ENCODE assay signal across 1 cellular context in the genomic region with DNA sequence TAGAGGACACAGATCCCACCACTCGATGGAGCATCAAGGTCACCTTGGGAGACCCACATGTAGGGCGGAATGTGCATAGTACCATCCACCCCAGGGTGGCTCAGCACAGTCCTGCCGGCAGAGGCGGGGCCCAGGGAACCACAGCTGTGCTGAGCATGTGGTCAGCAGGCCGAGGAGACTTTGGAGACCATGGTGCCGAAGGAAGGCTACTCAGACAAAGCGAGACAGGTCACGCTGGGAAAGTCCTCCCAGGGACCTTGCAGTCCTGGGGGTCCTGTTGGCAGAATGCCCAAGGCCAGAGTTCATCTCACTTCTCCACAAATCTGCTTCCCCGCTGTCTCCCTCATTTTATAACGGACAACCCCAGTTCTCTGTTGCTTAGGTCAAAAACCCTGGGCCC.
TF ChIP-seq lines count a peak whose summit lies in the region.

No MANE protein-coding gene starts in this region.

TF ChIP-seq in HepG2, 621 proteins besides CTCF, POLR2A, EP300 and RAD21 (continued from another document):
- TF ChIP-seq REXO4 (CRISPR knock-in tag; IDR thresholded peaks at IDR 0.05; ENCODE audit: borderline replicate concordance) (no peak), ZNF792 (CRISPR knock-in tag; IDR thresholded peaks at IDR 0.05) (no peak), CREB1 (IDR thresholded peaks at IDR 0.05) (no peak), CREB1 (CRISPR knock-in tag; IDR thresholded peaks at IDR 0.05) (no peak), ZNF30 (CRISPR knock-in tag; IDR thresholded peaks at IDR 0.05) (no peak), HMG20B (CRISPR knock-in tag; conservative IDR thresholded peaks at IDR 0.05) (no peak), ZNF569 (CRISPR knock-in tag; IDR thresholded peaks at IDR 0.05; ENCODE audit: borderline replicate concordance) (no peak), ZFP36L1 (CRISPR knock-in tag; IDR thresholded peaks at IDR 0.05) (no peak), NR2F6 (IDR thresholded peaks at IDR 0.05) (no peak), NR2F6 (CRISPR knock-in tag; IDR thresholded peaks at IDR 0.05) (no peak), PCBP2 (optimal IDR thresholded peaks at IDR 0.05; ENCODE audit: low read depth, low read length, poor library complexity, severe bottlenecking) (no peak), KDM5A (IDR thresholded peaks at IDR 0.05; ENCODE audit: borderline replicate concordance, low read length) (no peak), ZNF317 (CRISPR knock-in tag; IDR thresholded peaks at IDR 0.05) (no peak), RBAK (CRISPR knock-in tag; IDR thresholded peaks at IDR 0.05) (no peak), ZNF432 (CRISPR knock-in tag; IDR thresholded peaks at IDR 0.05; ENCODE audit: borderline replicate concordance) (no peak), HOXA7 (CRISPR knock-in tag; IDR thresholded peaks at IDR 0.05) (no peak)
- TF ChIP-seq, protein P1, sequence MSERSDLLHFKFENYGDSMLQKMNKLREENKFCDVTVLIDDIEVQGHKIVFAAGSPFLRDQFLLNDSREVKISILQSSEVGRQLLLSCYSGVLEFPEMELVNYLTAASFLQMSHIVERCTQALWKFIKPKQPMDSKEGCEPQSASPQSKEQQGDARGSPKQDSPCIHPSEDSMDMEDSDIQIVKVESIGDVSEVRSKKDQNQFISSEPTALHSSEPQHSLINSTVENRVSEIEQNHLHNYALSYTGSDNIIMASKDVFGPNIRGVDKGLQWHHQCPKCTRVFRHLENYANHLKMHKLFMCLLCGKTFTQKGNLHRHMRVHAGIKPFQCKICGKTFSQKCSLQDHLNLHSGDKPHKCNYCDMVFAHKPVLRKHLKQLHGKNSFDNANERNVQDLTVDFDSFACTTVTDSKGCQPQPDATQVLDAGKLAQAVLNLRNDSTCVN (CRISPR knock-in tag; IDR thresholded peaks at IDR 0.05; ENCODE audit: borderline replicate concordance), result no peak
TF ChIP-seq in HepG2: peak in this region for 0.
